Comparison of ENCODE assay signal across 31 cellular contexts in the genomic region with DNA sequence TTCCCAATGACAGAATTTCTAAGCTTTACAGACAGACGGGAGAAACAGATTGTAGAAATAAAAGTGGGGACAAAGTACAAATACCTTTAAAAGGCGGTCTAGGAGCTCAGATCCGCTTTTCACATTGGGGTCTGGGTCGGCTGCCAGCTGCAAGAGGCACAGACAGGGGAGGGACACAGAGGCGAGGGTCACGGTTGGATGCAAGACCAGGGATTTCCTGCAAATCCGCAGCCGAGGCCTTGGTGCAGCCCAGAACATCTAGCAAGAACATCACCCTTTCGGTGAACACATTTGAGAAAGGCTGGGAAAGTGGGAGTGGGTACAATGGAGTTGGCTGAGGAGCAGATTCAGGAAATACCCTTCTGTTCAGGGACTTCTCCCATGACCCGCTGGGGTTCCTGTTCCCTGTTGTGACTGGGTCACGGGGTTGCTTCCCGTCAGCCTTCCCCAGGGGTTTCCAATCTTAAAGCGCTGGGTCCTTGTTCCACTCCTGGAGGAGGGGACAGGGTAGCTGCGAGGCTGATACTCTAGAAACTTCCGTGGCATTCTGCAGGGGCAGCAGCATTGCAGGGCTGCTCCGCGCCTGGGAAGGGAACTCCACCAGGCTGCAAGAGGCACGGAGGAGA.
"Had no signal": no experiment of that assay in that cellular context is flagged by ENCODE, and none has a peak within 500 bp of the region (broad histone marks: within the 10 kb centered on the region; RNA-seq: fewer than 3 reads in every experiment).

No MANE protein-coding gene starts in this region.

- H3K4me1 Mint-ChIP-seq: activated B cell treated with CpG ODN at 0.5 μM for 24 hours; activated CD4-positive, alpha-beta T cell treated with anti-CD3 and anti-CD28 coated beads for 36 hours; activated CD8-positive, alpha-beta memory T cell treated with anti-CD3 and anti-CD28 coated beads, Interleukin-2, amount 10 ng/mL, durations not matched to agents 7 days and 5 days; activated naive CD8-positive, alpha-beta T cell treated with anti-CD3 and anti-CD28 coated beads, Interleukin-2, amount 50 U/mL, for 24 hours had no signal

- ATAC-seq: activated CD4-positive, alpha-beta T cell treated with anti-CD3 and anti-CD28 coated beads for 36 hours; activated CD8-positive, alpha-beta memory T cell treated with anti-CD3 and anti-CD28 coated beads, Interleukin-2, amount 10 ng/mL, durations not matched to agents 7 days and 5 days; activated CD8-positive, alpha-beta T cell treated with anti-CD3 and anti-CD28 coated beads, Interleukin-2, amount 10 ng/mL, durations not matched to agents 7 days and 5 days; activated naive CD8-positive, alpha-beta T cell treated with anti-CD3 and anti-CD28 coated beads, Interleukin-2, amount 50 U/mL, for 24 hours; body of pancreas; esophagus mucosa; T-helper 17 cell had no signal

- H3K27me3 Mint-ChIP-seq: activated B cell treated with CpG ODN at 0.5 μM for 24 hours; activated CD4-positive, alpha-beta memory T cell treated with anti-CD3 and anti-CD28 coated beads for 36 hours; activated CD4-positive, alpha-beta T cell treated with anti-CD3 and anti-CD28 coated beads for 36 hours; activated CD4-positive, alpha-beta T cell treated with anti-CD3 and anti-CD28 coated beads, Interleukin-2, amount 10 ng/mL, durations not matched to agents 24 days and 14 days; activated CD8-positive, alpha-beta memory T cell treated with anti-CD3 and anti-CD28 coated beads, Interleukin-2, amount 10 ng/mL, durations not matched to agents 7 days and 5 days; activated naive CD4-positive, alpha-beta T cell treated with anti-CD3 and anti-CD28 coated beads, Interleukin-2, amount 50 U/mL, for 24 hours; activated naive CD8-positive, alpha-beta T cell treated with anti-CD3 and anti-CD28 coated beads for 36 hours; activated naive CD8-positive, alpha-beta T cell treated with anti-CD3 and anti-CD28 coated beads, Interleukin-2, amount 50 U/mL, for 24 hours; T-helper 17 cell had no signal

- H3K27ac ChIP-seq: adrenal gland, body of pancreas, WERI-Rb-1 had no signal

- H3K4me3 Mint-ChIP-seq: activated B cell treated with CpG ODN at 0.5 μM for 24 hours; activated CD4-positive, alpha-beta memory T cell treated with anti-CD3 and anti-CD28 coated beads for 36 hours; activated CD4-positive, alpha-beta T cell treated with anti-CD3 and anti-CD28 coated beads for 36 hours; activated CD4-positive, alpha-beta T cell treated with anti-CD3 and anti-CD28 coated beads, Interleukin-2, amount 10 ng/mL, durations not matched to agents 24 days and 14 days; activated CD8-positive, alpha-beta memory T cell treated with anti-CD3 and anti-CD28 coated beads, Interleukin-2, amount 10 ng/mL, durations not matched to agents 7 days and 5 days; activated CD8-positive, alpha-beta T cell treated with anti-CD3 and anti-CD28 coated beads, Interleukin-2, amount 10 ng/mL, durations not matched to agents 7 days and 5 days; activated naive CD4-positive, alpha-beta T cell treated with anti-CD3 and anti-CD28 coated beads for 36 hours; activated naive CD4-positive, alpha-beta T cell treated with anti-CD3 and anti-CD28 coated beads, Interleukin-2, amount 50 U/mL, for 24 hours; activated naive CD8-positive, alpha-beta T cell treated with anti-CD3 and anti-CD28 coated beads for 36 hours; activated naive CD8-positive, alpha-beta T cell treated with anti-CD3 and anti-CD28 coated beads, Interleukin-2, amount 50 U/mL, for 24 hours; activated T-helper 1 cell treated with anti-CD3 and anti-CD28 coated beads, Interleukin-12 subunit alpha, Interleukin-12 subunit beta, Interleukin-2, Interleukin-4 antibody, amounts not matched to agents 30 ng/mL and 10 ng/mL and 1 ng/mL, durations not matched to agents 14 hours and 24 hours and 36 hours; T-helper 17 cell; T-helper 2 cell treated with Interferon-gamma antibody and Interleukin-4, amounts not matched to agents 5 μg/mL and 100 μg/mL, for 36 hours had no signal

- H3K9me3 Mint-ChIP-seq: activated B cell treated with CpG ODN at 0.5 μM for 24 hours; activated CD4-positive, alpha-beta memory T cell treated with anti-CD3 and anti-CD28 coated beads for 36 hours; activated naive CD4-positive, alpha-beta T cell treated with anti-CD3 and anti-CD28 coated beads for 36 hours; activated naive CD4-positive, alpha-beta T cell treated with anti-CD3 and anti-CD28 coated beads, Interleukin-2, amount 50 U/mL, for 24 hours; activated naive CD8-positive, alpha-beta T cell treated with anti-CD3 and anti-CD28 coated beads, Interleukin-2, amount 50 U/mL, for 24 hours; activated T-helper 1 cell treated with anti-CD3 and anti-CD28 coated beads, Interleukin-12 subunit alpha, Interleukin-12 subunit beta, Interleukin-2, Interleukin-4 antibody, amounts not matched to agents 30 ng/mL and 10 ng/mL and 1 ng/mL, durations not matched to agents 14 hours and 24 hours and 36 hours; activated T-helper 2 cell treated with anti-CD3 and anti-CD28 coated beads, Interferon-gamma antibody, Interleukin-2, Interleukin-4, amounts not matched to agents 10 μg/mL and 5 μg/mL and 100 μg/mL, durations not matched to agents 14 hours and 24 hours and 36 hours; T-helper 2 cell treated with Interferon-gamma antibody and Interleukin-4, amounts not matched to agents 5 μg/mL and 100 μg/mL, for 36 hours had no signal

- DNase-seq: activated B cell treated with CpG ODN at 0.5 μM for 24 hours; activated CD4-positive, alpha-beta memory T cell treated with anti-CD3 and anti-CD28 coated beads for 36 hours; activated CD4-positive, alpha-beta T cell treated with anti-CD3 and anti-CD28 coated beads for 36 hours; activated CD4-positive, alpha-beta T cell treated with anti-CD3 and anti-CD28 coated beads, Interleukin-2, amount 10 ng/mL, durations not matched to agents 24 days and 14 days; activated CD4-positive, CD25-positive, alpha-beta regulatory T cell treated with anti-CD3 and anti-CD28 coated beads, Interleukin-2, amount 50 U/mL, for 72 hours; activated CD8-positive, alpha-beta memory T cell treated with anti-CD3 and anti-CD28 coated beads, Interleukin-2, amount 10 ng/mL, durations not matched to agents 7 days and 5 days; activated CD8-positive, alpha-beta memory T cell treated with anti-CD3 and anti-CD28 coated beads, Interleukin-2, amount 50 U/mL, for 4 hours; activated CD8-positive, alpha-beta T cell treated with anti-CD3 and anti-CD28 coated beads, Interleukin-2, amount 10 ng/mL, durations not matched to agents 7 days and 5 days; activated effector memory CD4-positive, alpha-beta T cell treated with anti-CD3 and anti-CD28 coated beads, Interleukin-2, amount 50 U/mL, for 16 hours; activated naive CD4-positive, alpha-beta T cell treated with anti-CD3 and anti-CD28 coated beads for 36 hours; activated naive CD8-positive, alpha-beta T cell treated with anti-CD3 and anti-CD28 coated beads for 36 hours; activated naive CD8-positive, alpha-beta T cell treated with anti-CD3 and anti-CD28 coated beads, Interleukin-2, amount 50 U/mL, for 24 hours; activated T-cell treated with anti-CD3 and anti-CD28 coated beads, Interleukin-2, amount 50 U/mL, for 1 hour; activated T-cell treated with anti-CD3 and anti-CD28 coated beads, Interleukin-2, amount 50 U/mL, for 48 hours; amygdala; aorta; body of pancreas; caudate nucleus; cortex of kidney; effector CD8-positive, alpha-beta T cell; foreskin fibroblast; T-helper 1 cell; T-helper 17 cell; T1000; WERI-Rb-1 had no signal

- H3K27ac Mint-ChIP-seq: activated B cell treated with CpG ODN at 0.5 μM for 24 hours; activated CD4-positive, alpha-beta memory T cell treated with anti-CD3 and anti-CD28 coated beads for 36 hours; activated CD4-positive, alpha-beta T cell treated with anti-CD3 and anti-CD28 coated beads for 36 hours; activated CD4-positive, alpha-beta T cell treated with anti-CD3 and anti-CD28 coated beads, Interleukin-2, amount 10 ng/mL, durations not matched to agents 24 days and 14 days; activated CD8-positive, alpha-beta T cell treated with anti-CD3 and anti-CD28 coated beads, Interleukin-2, amount 10 ng/mL, durations not matched to agents 7 days and 5 days; activated naive CD4-positive, alpha-beta T cell treated with anti-CD3 and anti-CD28 coated beads for 36 hours; activated naive CD4-positive, alpha-beta T cell treated with anti-CD3 and anti-CD28 coated beads, Interleukin-2, amount 50 U/mL, for 24 hours; activated naive CD8-positive, alpha-beta T cell treated with anti-CD3 and anti-CD28 coated beads for 36 hours; activated naive CD8-positive, alpha-beta T cell treated with anti-CD3 and anti-CD28 coated beads, Interleukin-2, amount 50 U/mL, for 24 hours; activated T-helper 1 cell treated with anti-CD3 and anti-CD28 coated beads, Interleukin-12 subunit alpha, Interleukin-12 subunit beta, Interleukin-2, Interleukin-4 antibody, amounts not matched to agents 30 ng/mL and 10 ng/mL and 1 ng/mL, durations not matched to agents 14 hours and 24 hours and 36 hours; activated T-helper 2 cell treated with anti-CD3 and anti-CD28 coated beads, Interferon-gamma antibody, Interleukin-2, Interleukin-4, amounts not matched to agents 10 μg/mL and 5 μg/mL and 100 μg/mL, durations not matched to agents 14 hours and 24 hours and 36 hours; T-helper 17 cell; T-helper 2 cell treated with Interferon-gamma antibody and Interleukin-4, amounts not matched to agents 5 μg/mL and 100 μg/mL, for 36 hours had no signal
